Comparison of ENCODE assay signal across 9 cellular contexts in genomic region chr5:757931-758697, GRCh38. TPM values are rescaled to one million over a fixed set of nuclear protein-coding genes. Genes with fewer than 3 reads are reported as not detected.
A peak's percentile ranks its signal among the peaks of the same experiment; 100 is the strongest.
DNase-seq lines count a peak whose midpoint lies in the region; ATAC-seq and TF ChIP-seq lines count a peak whose summit lies in the region.
"Had no signal": no experiment of that assay in that cellular context is flagged by ENCODE, and none has a peak within 500 bp of the region (broad histone marks: within the 10 kb centered on the region; RNA-seq: fewer than 3 reads in every experiment).

No MANE protein-coding gene starts in this region.

- H3K36me3 ChIP-seq in stomach, result peaks cover 0 to 5% (median 0%) of the 10 kb centered on the region in 4 donors
- H3K36me3 ChIP-seq: uterus had no signal

- H3K4me3 Mint-ChIP-seq in activated CD4-positive, alpha-beta T cell treated with anti-CD3 and anti-CD28 coated beads for 36 hours, result no peak overlapping the region
- H3K4me3 Mint-ChIP-seq in activated T-helper 17 cell treated with anti-CD3 and anti-CD28 coated beads, Interleukin-2, amount 50 U/mL, for 72 hours, result peak overlapping the region; percentile 73

- H3K9me3 ChIP-seq in stomach, result no peaks in the 10 kb centered on the region
- H3K9me3 ChIP-seq: uterus had no signal

- POLR2A ChIA-PET in activated CD4-positive, alpha-beta T cell treated with anti-CD3 and anti-CD28 coated beads for 36 hours (lab: Charles Lee), result no interaction called here

- H3K9me3 Mint-ChIP-seq in activated CD4-positive, alpha-beta T cell treated with anti-CD3 and anti-CD28 coated beads for 36 hours (ENCODE audit: low read depth), result no peaks in the 10 kb centered on the region
- H3K9me3 Mint-ChIP-seq in activated T-helper 17 cell treated with anti-CD3 and anti-CD28 coated beads, Interleukin-2, amount 50 U/mL, for 72 hours, result no peaks in the 10 kb centered on the region

- H3K36me3 Mint-ChIP-seq in activated CD4-positive, alpha-beta T cell treated with anti-CD3 and anti-CD28 coated beads for 36 hours (ENCODE audit: low read depth), result no peaks in the 10 kb centered on the region
- peaks cover 5% of the 10 kb centered on the region for H3K36me3 Mint-ChIP-seq in activated T-helper 17 cell treated with anti-CD3 and anti-CD28 coated beads, Interleukin-2, amount 50 U/mL, for 72 hours (ENCODE audit: low read depth)

- WGBS in stomach, 5 donors, result 59 to 69% (median 67%) methylated on average over 19 to 21 of the region's 21 CpGs

- peak; percentile 52 for ATAC-seq in activated CD4-positive, alpha-beta T cell treated with anti-CD3 and anti-CD28 coated beads for 36 hours
- peak; percentile 51 for ATAC-seq in activated T-helper 17 cell treated with anti-CD3 and anti-CD28 coated beads, Interleukin-2, amount 50 U/mL, for 72 hours (replicated peaks)
- ATAC-seq in GM19328 (IDR thresholded peaks at IDR 0.05; ENCODE audit: unreplicated experiment) (no peak), GM21360 (IDR thresholded peaks at IDR 0.05; ENCODE audit: unreplicated experiment) (no peak)

- peak overlapping the region in 1 of 4 donors; percentile 27 for H3K4me3 ChIP-seq in stomach
- H3K4me3 ChIP-seq: uterus had no signal

- TF ChIP-seq POLR2A in stomach (IDR thresholded peaks at IDR 0.05), result no peak

- peaks cover 2% of the 10 kb centered on the region for H3K27me3 Mint-ChIP-seq in activated CD4-positive, alpha-beta T cell treated with anti-CD3 and anti-CD28 coated beads for 36 hours
- H3K27me3 Mint-ChIP-seq in activated T-helper 17 cell treated with anti-CD3 and anti-CD28 coated beads, Interleukin-2, amount 50 U/mL, for 72 hours, result no peaks in the 10 kb centered on the region

- no peak for TF ChIP-seq EP300 in stomach (IDR thresholded peaks at IDR 0.05)

- H3K27ac ChIP-seq in stomach, result peak overlapping the region; percentile 60 to 80 (median 68)

- no peak overlapping the region for H3K27ac Mint-ChIP-seq in activated CD4-positive, alpha-beta T cell treated with anti-CD3 and anti-CD28 coated beads for 36 hours
- peak overlapping the region; percentile 28 for H3K27ac Mint-ChIP-seq in activated T-helper 17 cell treated with anti-CD3 and anti-CD28 coated beads, Interleukin-2, amount 50 U/mL, for 72 hours

- in situ Hi-C loops in GM13977 (cut with MboI; ENCODE audit: low pct_unique_long_range_greater_than_20kb, low sequenced_read_pairs, unreplicated experiment), result no loop called here

- no peaks in the 10 kb centered on the region for H3K27me3 ChIP-seq in stomach
- H3K27me3 ChIP-seq: uterus had no signal

- intact Hi-C loops in activated CD4-positive, alpha-beta T cell treated with anti-CD3 and anti-CD28 coated beads for 36 hours (cut with DNase I, micrococcal nuclease), result loop anchor here (2.0 to 5.0 kb wide), 2 partner anchors 65 to 89 kb away; partner anchors contain the start of gene TPPP (in 1 of the 2)
- intact Hi-C loops in stomach (cut with DNase I; ENCODE audit: low total_unique reads), result loop anchor here (5.0 kb wide), 1 partner anchor 89 kb away; no protein-coding TSS in a partner anchor

- TF ChIP-seq CTCF in stomach (IDR thresholded peaks at IDR 0.05) (no peak), GM13977 (IDR thresholded peaks at IDR 0.05; ENCODE audit: extremely low read depth, insufficient read depth, missing control alignments) (no peak)

- CTCF ChIA-PET in activated CD4-positive, alpha-beta T cell treated with anti-CD3 and anti-CD28 coated beads for 36 hours (lab: Charles Lee), result interaction anchor here (0.8 kb wide), 1 partner anchor 148 kb away, joined by 4 read pairs; no protein-coding TSS in a partner anchor

- peak; percentile 62 for DNase-seq in activated CD4-positive, alpha-beta T cell treated with anti-CD3 and anti-CD28 coated beads for 36 hours
- no peak for DNase-seq in activated CD4-positive, alpha-beta T cell treated with anti-CD3 and anti-CD28 coated beads for 4 hours
- DNase-seq in left kidney (ENCODE audit: low read depth, low spot score) (peak; percentile 89), stomach (peak; percentile 37), GM13977 (ENCODE audit: low spot score) (no peak)

- peaks cover 36 to 45% (median 39%) of the 10 kb centered on the region in 4 donors for H3K4me1 ChIP-seq in stomach

- H3K4me1 Mint-ChIP-seq in activated CD4-positive, alpha-beta T cell treated with anti-CD3 and anti-CD28 coated beads for 36 hours, result peaks cover 24% of the 10 kb centered on the region
- H3K4me1 Mint-ChIP-seq in activated T-helper 17 cell treated with anti-CD3 and anti-CD28 coated beads, Interleukin-2, amount 50 U/mL, for 72 hours, result peaks cover 15% of the 10 kb centered on the region

RNA-seq across cellular contexts. Expression of gene ZDHHC11B, which starts 26.4 kb away (rescaled TPM):
- under 1 TPM; 0.48 to 0.61 TPM for total RNA-seq in activated CD4-positive, alpha-beta T cell treated with anti-CD3 and anti-CD28 coated beads for 36 hours
- 1 to 10 TPM in 1 of 2 donors, under 1 TPM in 1; 0.30 to 7.0 TPM for total RNA-seq in activated T-helper 17 cell treated with anti-CD3 and anti-CD28 coated beads, Interleukin-2, amount 50 U/mL, for 72 hours
- 10 to 100 TPM in 3 of 5 donors, 1 to 10 TPM in 2; 1.8 to 42.4 (median 11.7) TPM for total RNA-seq in stomach
- 10 to 100 TPM in 1 of 3 donors, 1 to 10 TPM in 1, under 1 TPM in 1; 0.93 to 11.5 (median 1.2) TPM for polyA plus RNA-seq in stomach

Comparison
In these comparisons a context has a peak if more than half of its experiments do, and no peak if none do; other contexts are left out.
1. DNase-seq: peak in activated CD4-positive, alpha-beta T cell treated with anti-CD3 and anti-CD28 coated beads for 36 hours (single experiment), left kidney (single experiment) and stomach (single experiment); none in activated CD4-positive, alpha-beta T cell treated with anti-CD3 and anti-CD28 coated beads for 4 hours (0 of 2) and GM13977 (single experiment).
2. ATAC-seq: peak in activated CD4-positive, alpha-beta T cell treated with anti-CD3 and anti-CD28 coated beads for 36 hours (single experiment) and activated T-helper 17 cell treated with anti-CD3 and anti-CD28 coated beads, Interleukin-2, amount 50 U/mL, for 72 hours (single experiment); none in GM19328 (single experiment) and GM21360 (single experiment).